20 cellular contexts compared by ENCODE assay signal in the genomic region with DNA sequence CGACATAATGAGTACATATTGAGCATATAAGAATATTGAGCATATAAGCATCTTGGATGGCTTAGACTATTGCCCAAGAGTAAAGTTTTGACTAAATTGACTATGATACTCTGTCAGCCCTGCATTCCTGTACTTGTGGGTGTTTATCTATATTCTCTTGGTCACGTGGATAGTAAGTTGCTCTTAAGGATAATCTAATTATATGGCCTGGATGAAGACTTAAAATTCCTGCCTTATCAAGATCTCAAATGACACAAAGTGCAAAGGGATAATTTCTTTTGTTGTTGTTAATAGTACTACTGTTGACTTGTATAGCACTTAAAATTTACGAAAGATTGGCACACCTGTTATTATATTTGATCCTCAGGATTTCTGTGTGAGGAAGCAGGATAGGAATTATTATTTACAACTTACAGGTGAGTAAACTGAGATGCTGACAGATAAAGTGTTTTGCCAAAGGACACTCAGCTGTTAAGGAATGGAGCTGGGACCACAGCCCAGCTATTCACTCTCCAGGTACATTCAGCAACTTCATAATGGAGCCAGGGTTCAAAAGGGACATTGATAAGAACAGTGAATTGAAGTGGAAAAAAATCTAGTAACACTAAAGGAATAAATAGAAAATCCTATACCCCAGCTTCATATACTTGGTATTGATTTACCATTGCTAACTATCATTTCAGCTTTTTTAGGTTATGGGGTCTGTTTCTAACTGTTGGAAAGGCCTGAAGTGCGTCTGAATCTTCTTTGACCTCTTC.
"Had no signal": no experiment of that assay in that cellular context is flagged by ENCODE, and none has a peak within 500 bp of the region (broad histone marks: within the 10 kb centered on the region; RNA-seq: fewer than 3 reads in every experiment).

No MANE protein-coding gene starts in this region.

- H3K27me3 Mint-ChIP-seq: activated CD4-positive, alpha-beta memory T cell treated with anti-CD3 and anti-CD28 coated beads for 36 hours; effector memory CD8-positive, alpha-beta T cell; stimulated activated naive CD8-positive, alpha-beta T cell treated with anti-CD3 and anti-CD28 coated beads, Interleukin-15, Interleukin-2, amounts not matched to agents 100 ng/mL and 50 ng/mL, for 24 hours had no signal

- ATAC-seq: body of pancreas; effector memory CD8-positive, alpha-beta T cell; left lobe of liver; WTC11 had no signal

- H3K4me3 Mint-ChIP-seq: activated CD4-positive, alpha-beta memory T cell treated with anti-CD3 and anti-CD28 coated beads for 36 hours; activated naive CD8-positive, alpha-beta T cell treated with anti-CD3 and anti-CD28 coated beads, Interleukin-2, amount 10 ng/mL, durations not matched to agents 7 days and 5 days; activated T-helper 1 cell treated with anti-CD3 and anti-CD28 coated beads, Interleukin-12 subunit alpha, Interleukin-12 subunit beta, Interleukin-2, Interleukin-4 antibody, amounts not matched to agents 30 ng/mL and 10 ng/mL and 1 ng/mL, durations not matched to agents 14 hours and 24 hours and 36 hours; effector memory CD8-positive, alpha-beta T cell; stimulated activated naive CD8-positive, alpha-beta T cell treated with anti-CD3 and anti-CD28 coated beads, Interleukin-15, Interleukin-2, amounts not matched to agents 100 ng/mL and 50 ng/mL, for 24 hours; T-helper 2 cell treated with Interferon-gamma antibody and Interleukin-4, amounts not matched to agents 5 μg/mL and 100 μg/mL, for 36 hours; WTC11 had no signal

- H3K9me3 Mint-ChIP-seq: activated CD4-positive, alpha-beta memory T cell treated with anti-CD3 and anti-CD28 coated beads for 36 hours; activated T-helper 1 cell treated with anti-CD3 and anti-CD28 coated beads, Interleukin-12 subunit alpha, Interleukin-12 subunit beta, Interleukin-2, Interleukin-4 antibody, amounts not matched to agents 30 ng/mL and 10 ng/mL and 1 ng/mL, durations not matched to agents 14 hours and 24 hours and 36 hours; effector memory CD8-positive, alpha-beta T cell; stimulated activated naive CD8-positive, alpha-beta T cell treated with anti-CD3 and anti-CD28 coated beads, Interleukin-15, Interleukin-2, amounts not matched to agents 100 ng/mL and 50 ng/mL, for 24 hours had no signal

- H3K36me3 Mint-ChIP-seq: activated CD4-positive, alpha-beta memory T cell treated with anti-CD3 and anti-CD28 coated beads for 36 hours had no signal

- H3K4me1 ChIP-seq: transverse colon, uterus had no signal

- DNase-seq: activated CD4-positive, alpha-beta memory T cell treated with anti-CD3 and anti-CD28 coated beads for 36 hours; activated CD4-positive, alpha-beta T cell treated with anti-CD3 and anti-CD28 coated beads for 4 hours; activated naive CD4-positive, alpha-beta T cell; activated naive CD8-positive, alpha-beta T cell treated with anti-CD3 and anti-CD28 coated beads, Interleukin-2, amount 10 ng/mL, durations not matched to agents 7 days and 5 days; activated T-cell treated with anti-CD3 and anti-CD28 coated beads for 4 hours; body of pancreas; caudate nucleus; effector memory CD8-positive, alpha-beta T cell; hippocampal formation; occipital lobe; stimulated activated CD4-positive, alpha-beta T cell treated with anti-CD3 and anti-CD28 coated beads, Interleukin-2, amount 100 ng/mL, for 24 hours; transverse colon; uterus had no signal

- H3K9me3 ChIP-seq: body of pancreas, suprapubic skin, transverse colon, uterus had no signal

- H3K27ac Mint-ChIP-seq: activated CD4-positive, alpha-beta memory T cell treated with anti-CD3 and anti-CD28 coated beads for 36 hours; activated naive CD8-positive, alpha-beta T cell treated with anti-CD3 and anti-CD28 coated beads, Interleukin-2, amount 10 ng/mL, durations not matched to agents 7 days and 5 days; activated T-helper 1 cell treated with anti-CD3 and anti-CD28 coated beads, Interleukin-12 subunit alpha, Interleukin-12 subunit beta, Interleukin-2, Interleukin-4 antibody, amounts not matched to agents 30 ng/mL and 10 ng/mL and 1 ng/mL, durations not matched to agents 14 hours and 24 hours and 36 hours; T-helper 2 cell treated with Interferon-gamma antibody and Interleukin-4, amounts not matched to agents 5 μg/mL and 100 μg/mL, for 36 hours; WTC11 had no signal

- H3K27ac ChIP-seq: body of pancreas, epithelial cell of prostate, transverse colon, uterus had no signal

- H3K4me3 ChIP-seq: body of pancreas, suprapubic skin, transverse colon, uterus had no signal

- H3K27me3 ChIP-seq: body of pancreas, suprapubic skin, transverse colon, uterus had no signal

- H3K36me3 ChIP-seq: suprapubic skin, transverse colon, uterus had no signal
